ENCODE assay signal across 34 cellular contexts in genomic region chr4:66956426-66956825, GRCh38.
"Had no signal": no experiment of that assay in that cellular context is flagged by ENCODE, and none has a peak within 500 bp of the region (broad histone marks: within the 10 kb centered on the region; RNA-seq: fewer than 3 reads in every experiment).

No MANE protein-coding gene starts in this region.

- H3K36me3 ChIP-seq: MG63 had no signal

- H3K9me3 ChIP-seq: MG63 had no signal

- H3K4me3 ChIP-seq: MG63 had no signal

- H3K27me3 ChIP-seq: MG63 had no signal

- DNase-seq: Karpas-422, Kasumi-1, MG63, MM.1S, MV-4-11, NCI-H1048, NCI-H1092, NCI-H1092 treated with DMSO at 0.1 percent for 48 hours, NCI-H1105, NCI-H1105 treated with DMSO at 0.1 percent for 48 hours, NCI-H1417, NCI-H1417 treated with DMSO at 0.1 percent for 48 hours, NCI-H1436, NCI-H1436 treated with DMSO at 0.1 percent for 48 hours, NCI-H146, NCI-H1694, NCI-H1694 treated with DMSO at 0.1 percent for 48 hours, NCI-H187, NCI-H187 treated with DMSO at 0.1 percent for 48 hours, NCI-H1930, NCI-H2029, NCI-H2029 treated with DMSO at 0.1 percent for 48 hours, NCI-H2081, NCI-H2081 treated with DMSO at 0.1 percent for 48 hours, NCI-H2107, NCI-H2171, NCI-H2171 treated with DMSO at 0.1 percent for 48 hours, NCI-H2227 treated with DMSO at 0.1 percent for 48 hours, NCI-H226, NCI-H345, NCI-H446, NCI-H446 treated with DMSO at 0.1 percent for 48 hours, NCI-H510A, NCI-H510A treated with DMSO at 0.1 percent for 48 hours had no signal
